ENCODE assay signal across 9 cellular contexts in genomic region chr7:142301923-142302550, GRCh38. TPM values are rescaled to one million over a fixed set of nuclear protein-coding genes. Genes with fewer than 3 reads are reported as not detected.
A peak's percentile ranks its signal among the peaks of the same experiment; 100 is the strongest.
DNase-seq lines count a peak whose midpoint lies in the region; ATAC-seq and TF ChIP-seq lines count a peak whose summit lies in the region.
"Had no signal": no experiment of that assay in that cellular context is flagged by ENCODE, and none has a peak within 500 bp of the region (broad histone marks: within the 10 kb centered on the region; RNA-seq: fewer than 3 reads in every experiment).

No MANE protein-coding gene starts in this region.

- no peak overlapping the region for H4K8ac ChIP-seq in mesendoderm (ENCODE audit: low read depth, low read length)

- DNase-seq in GM10266 (ENCODE audit: extremely low spot score), result peak; percentile 42
- no peak for DNase-seq in HFF-Myc (ENCODE audit: extremely low read depth, low read depth)
- peak; percentile 16 for DNase-seq in SW480 (ENCODE audit: low spot score)
- peak; percentile 47 for DNase-seq in mesendoderm
- DNase-seq in activated effector memory CD4-positive, alpha-beta T cell treated with anti-CD3 and anti-CD28 coated beads, Interleukin-2, amount 50 U/mL, for 16 hours, result no peak
- DNase-seq in omental fat pad (ENCODE audit: low spot score), result no peak
- DNase-seq in stimulated activated CD4-positive, alpha-beta T cell treated with anti-CD3 and anti-CD28 coated beads, Interleukin-1b, Interleukin-23, amount 100 ng/mL, for 48 hours, result no peak
- no peak for DNase-seq in esophagus squamous epithelium (lab: John Stamatoyannopoulos, UW)

- H3K79me2 ChIP-seq in mesendoderm (ENCODE audit: control insufficient read depth, insufficient read depth, low read length), result no peaks in the 10 kb centered on the region

- no peak overlapping the region for H2BK15ac ChIP-seq in mesendoderm (replicated peaks; ENCODE audit: low read depth)

- no peaks in the 10 kb centered on the region for H3K27me3 ChIP-seq in mesendoderm (ENCODE audit: insufficient read depth, low read length, poor library complexity)
- H3K27me3 ChIP-seq in esophagus squamous epithelium, result no peaks in the 10 kb centered on the region

- intact Hi-C loops in esophagus squamous epithelium (cut with DNase I), result no loop called here

- H3K56ac ChIP-seq in mesendoderm (ENCODE audit: low read length), result no peak overlapping the region

- no peak overlapping the region for H3K18ac ChIP-seq in mesendoderm (ENCODE audit: low read length)

- H4K5ac ChIP-seq in mesendoderm (ENCODE audit: low read length), result no peak overlapping the region

- TF ChIP-seq POLR2A in esophagus squamous epithelium (IDR thresholded peaks at IDR 0.05), result no peak

- no peaks in the 10 kb centered on the region for H3K79me1 ChIP-seq in mesendoderm (ENCODE audit: low read length)

- no peak overlapping the region for H3K4me3 ChIP-seq in HFF-Myc (replicated peaks; ENCODE audit: low read depth, low read length)
- no peak overlapping the region for H3K4me3 ChIP-seq in mesendoderm (ENCODE audit: low read length)
- H3K4me3 ChIP-seq in esophagus squamous epithelium, result no peak overlapping the region

- no peak overlapping the region for H2BK5ac ChIP-seq in mesendoderm (ENCODE audit: low read length)

- H3K9ac ChIP-seq in mesendoderm (ENCODE audit: low read length), result no peak overlapping the region

- ATAC-seq in omental fat pad (ENCODE audit: low FRiP score), result no peak

- no peak overlapping the region for H3K4ac ChIP-seq in mesendoderm (ENCODE audit: low read depth, low read length)

- TF ChIP-seq CTCF in GM10266 (IDR thresholded peaks at IDR 0.05; ENCODE audit: control insufficient read depth, insufficient read depth, low read depth, missing control alignments) (peak; percentile 57), HFF-Myc (IDR thresholded peaks at IDR 0.05; ENCODE audit: low read depth, low read length, missing control alignments) (peak; percentile 25), omental fat pad (IDR thresholded peaks at IDR 0.05) (no peak), esophagus squamous epithelium (IDR thresholded peaks at IDR 0.05) (peak in 3 of 6 experiments; percentile 24 to 27 (median 25))

- no peak overlapping the region for H2BK120ac ChIP-seq in mesendoderm (ENCODE audit: low read depth, low read length)

- H3K36me3 ChIP-seq in mesendoderm (ENCODE audit: control insufficient read depth, insufficient read depth, low read length), result no peaks in the 10 kb centered on the region
- H3K36me3 ChIP-seq in esophagus squamous epithelium, result no peaks in the 10 kb centered on the region

- H3K27ac ChIP-seq in mesendoderm (ENCODE audit: low read depth, low read length) (no peak overlapping the region), esophagus squamous epithelium (no peak overlapping the region)

- H3K4me2 ChIP-seq in mesendoderm (ENCODE audit: low read length), result no peak overlapping the region

- no peak overlapping the region for H3K23ac ChIP-seq in mesendoderm (ENCODE audit: low read length)

- no peaks in the 10 kb centered on the region for H3K9me3 ChIP-seq in esophagus squamous epithelium

- no peaks in the 10 kb centered on the region for H3K4me1 ChIP-seq in mesendoderm (ENCODE audit: control insufficient read depth, low read depth, low read length)
- no peaks in the 10 kb centered on the region for H3K4me1 ChIP-seq in esophagus squamous epithelium

- WGBS in mesendoderm (ENCODE audit: extremely low coverage, insufficient coverage, low lambda C conversion rate), result no CpG with 5 or more reads among the region's 3 CpGs
- 35 to 41% methylated on average over 3 of the region's 3 CpGs for WGBS in esophagus squamous epithelium, 2 donors

- H2AK5ac ChIP-seq in mesendoderm (ENCODE audit: low read length), result no peak overlapping the region

RNA-seq across cellular contexts. Expression of gene PRSS58, which starts 44.2 kb away (rescaled TPM):
- polyA plus RNA-seq in mesendoderm (2013, experiment 1 of 2), result not detected
- not detected for polyA plus RNA-seq in mesendoderm (2013, experiment 2 of 2)
- total RNA-seq in omental fat pad, result not detected
- total RNA-seq in esophagus squamous epithelium, result not detected
- total RNA-seq: NCI-H460 had no signal

Comparison
In these comparisons a context has a peak if more than half of its experiments do, and no peak if none do; other contexts are left out.
1. DNase-seq: peak in GM10266 (single experiment), SW480 (single experiment) and mesendoderm (single experiment); none in HFF-Myc (single experiment), activated effector memory CD4-positive, alpha-beta T cell treated with anti-CD3 and anti-CD28 coated beads, Interleukin-2, amount 50 U/mL, for 16 hours (single experiment), omental fat pad (single experiment), stimulated activated CD4-positive, alpha-beta T cell treated with anti-CD3 and anti-CD28 coated beads, Interleukin-1b, Interleukin-23, amount 100 ng/mL, for 48 hours (single experiment) and esophagus squamous epithelium (single experiment).
2. CTCF ChIP-seq: peak in GM10266 (single experiment) and HFF-Myc (single experiment); none in omental fat pad (0 of 3).